8 cellular contexts compared by ENCODE assay signal in genomic region chr5:119435436-119436132, GRCh38. TPM values are rescaled to one million over a fixed set of nuclear protein-coding genes. Genes with fewer than 3 reads are reported as not detected.
A peak's percentile ranks its signal among the peaks of the same experiment; 100 is the strongest.
DNase-seq lines count a peak whose midpoint lies in the region; ATAC-seq, FAIRE-seq and TF ChIP-seq lines count a peak whose summit lies in the region.

No MANE protein-coding gene starts in this region.

- POLR2A ChIA-PET in A549 (lab: Yijun Ruan, JAX) (no interaction called here), RWPE1 (lab: Yijun Ruan, JAX; ENCODE audit: low non-redundant PET) (no interaction called here)

- DNase-seq in A549 (ENCODE audit: low read depth in 1 of 2, low spot score in 1 of 2) = peak; percentile 33 to 72
- DNase-seq in RWPE1 (ENCODE audit: low spot score) = no peak
- DNase-seq in activated gamma-delta T cell (lab: John Stamatoyannopoulos, UW) = peak; percentile 12
- peak; percentile 85 for DNase-seq in cardiac septum (ENCODE audit: low spot score)
- peak; percentile 66 for DNase-seq in stimulated activated CD4-positive, alpha-beta T cell treated with anti-CD3 and anti-CD28 coated beads, Interleukin-12 subunit alpha, Interleukin-12 subunit beta, amount 100 ng/mL, for 4 hours
- no peak for DNase-seq in HPDE6-E6E7 (ENCODE audit: extremely low spot score)

- no peak for TF ChIP-seq POLR2A in A549 (IDR thresholded peaks at IDR 0.05; ENCODE audit: low read length)

- peak; percentile 87 to 89 for ATAC-seq in A549
- peak; percentile 98 for ATAC-seq in GM18867 (IDR thresholded peaks at IDR 0.05; ENCODE audit: unreplicated experiment)
- ATAC-seq in HG03064 (IDR thresholded peaks at IDR 0.05; ENCODE audit: low read depth, unreplicated experiment) = peak; percentile 87

- no peaks in the 10 kb centered on the region; the same call in 2 of the 3 replicates for H3K4me1 ChIP-seq in A549

- no peak overlapping the region for H3K4me3 ChIP-seq in A549

- peak overlapping the region; percentile 49 for H3K4me2 ChIP-seq in A549

- intact Hi-C loops in cardiac septum (cut with DNase I) = no loop called here

- TF ChIP-seq EP300 in A549 (IDR thresholded peaks at IDR 0.05) = no peak

- CTCF ChIA-PET in A549 (lab: Yijun Ruan, JAX) = interaction anchor here (0.7 to 3.0 kb wide), 18 partner anchors 11 to 451 kb away, joined by 3 to 19 read pairs (median 3); partner anchors contain the start of genes DMXL1 and DTWD2
- CTCF ChIA-PET in RWPE1 (lab: Yijun Ruan, JAX) = no interaction called here

- TF ChIP-seq RAD21 in A549 (conservative IDR thresholded peaks at IDR 0.05 in 1 of 2, IDR thresholded peaks at IDR 0.05 in 1 of 2) = peak; percentile 59 to 64

- 0 out of 3 replicates have a peak, but pooled peaks cover 14% of the 10 kb centered on the region for H3K9me3 ChIP-seq in A549

- H3K27ac ChIP-seq in A549 (no peak overlapping the region), RWPE1 (no peak overlapping the region)

- TF ChIP-seq CTCF in A549 (IDR thresholded peaks at IDR 0.05) = peak; percentile 57
- peak; percentile 33; the same call in 1 of the 2 replicates for TF ChIP-seq CTCF in RWPE1 (conservative IDR thresholded peaks at IDR 0.05; ENCODE audit: low read depth)

- 11% methylated on average over 8 of the region's 8 CpGs for WGBS in A549 (ENCODE audit: missing lambda C conversion rate)

- FAIRE-seq in A549 (lab: Jason Lieb, UNC) = no peak

TF ChIP-seq in A549, 52 proteins besides CTCF, POLR2A, EP300 and RAD21:
- TF ChIP-seq MYC (IDR thresholded peaks at IDR 0.05; ENCODE audit: borderline replicate concordance, low read length) (no peak), HOXB13 (CRISPR knock-in tag; IDR thresholded peaks at IDR 0.05; ENCODE audit: low read depth) (no peak), RCOR1 (IDR thresholded peaks at IDR 0.05; ENCODE audit: low read depth, low read length) (no peak), CBX2 (IDR thresholded peaks at IDR 0.05; ENCODE audit: borderline replicate concordance, low read depth) (no peak), SMC3 (IDR thresholded peaks at IDR 0.05) (peak; percentile 52), ATOH8 (CRISPR knock-in tag; IDR thresholded peaks at IDR 0.05; ENCODE audit: low read depth) (no peak), HOXB5 (CRISPR knock-in tag; IDR thresholded peaks at IDR 0.05) (no peak), KDM5A (IDR thresholded peaks at IDR 0.05) (no peak)

RNA-seq across cellular contexts. Expression of gene HSD17B4, which starts 16.7 kb away (rescaled TPM):
- 121 and 175 TPM in 2 replicates for polyA plus RNA-seq in A549 (2011; rRNA removed)
- polyA plus RNA-seq in A549 (2012; cell fraction: cytosol; rRNA removed) = 49.4 and 52.5 TPM in 2 replicates
- polyA plus RNA-seq in A549 (2012; cell fraction: nucleus; rRNA removed) = 27.5 and 84.6 TPM in 2 replicates
- 105 to 135 TPM (median 134 TPM) in 3 replicates for polyA plus RNA-seq in A549 (2017; fragmentation: RNase III; extraction: RNeasy Plus Mini Kit Qiagen cat#74134 plus additional on column Dnase treatment)
- polyA minus RNA-seq in A549 (2011; rRNA and poly(A)+ RNA removed) = 123 and 127 TPM in 2 replicates
- total RNA-seq in cardiac septum = 189 TPM

Comparison
In these comparisons a context has a peak if more than half of its experiments do, and no peak if none do; other contexts are left out.
1. DNase-seq: peak in A549 (2 of 2), activated gamma-delta T cell (single experiment), cardiac septum (single experiment) and stimulated activated CD4-positive, alpha-beta T cell treated with anti-CD3 and anti-CD28 coated beads, Interleukin-12 subunit alpha, Interleukin-12 subunit beta, amount 100 ng/mL, for 4 hours (single experiment); none in RWPE1 (single experiment) and HPDE6-E6E7 (single experiment).
2. Peak in every context shown above with its lines, with median percentiles within 50 percentile points of each other: ATAC-seq.